ENCODE assay signal across 11 cellular contexts in the genomic region with DNA sequence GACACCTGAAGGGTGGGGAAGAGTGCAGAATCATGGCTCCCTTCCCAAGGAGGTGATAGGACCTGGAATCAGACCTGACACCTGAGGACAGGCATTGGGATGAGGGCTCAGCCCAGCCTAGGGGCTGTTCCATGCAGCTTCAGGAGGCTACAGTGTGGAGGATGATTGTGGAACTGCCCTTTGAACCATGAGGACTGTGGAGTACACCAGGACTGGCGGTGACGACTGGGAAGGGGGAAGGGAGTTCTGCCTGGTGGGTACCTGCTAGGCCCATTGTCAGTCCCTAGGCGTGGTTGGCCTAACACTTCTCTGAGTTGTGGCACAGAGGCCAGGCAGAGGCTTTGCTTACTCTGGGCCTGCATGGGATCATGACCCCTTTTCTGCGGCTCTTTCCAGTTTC.
A peak's percentile ranks its signal among the peaks of the same experiment; 100 is the strongest.
DNase-seq lines count a peak whose midpoint lies in the region; ATAC-seq, FAIRE-seq and TF ChIP-seq lines count a peak whose summit lies in the region.
"Had no signal": no experiment of that assay in that cellular context is flagged by ENCODE, and none has a peak within 500 bp of the region (broad histone marks: within the 10 kb centered on the region; RNA-seq: fewer than 3 reads in every experiment).

No MANE protein-coding gene starts in this region.

- H3K36me3 ChIP-seq in breast epithelium (no peaks in the 10 kb centered on the region), mucosa of stomach (ENCODE audit: control insufficient read depth, insufficient read depth, low read length) (no peaks in the 10 kb centered on the region), tibial nerve (no peaks in the 10 kb centered on the region)
- H3K36me3 ChIP-seq: adrenal gland had no signal

- H3K27ac Mint-ChIP-seq in activated naive CD4-positive, alpha-beta T cell treated with anti-CD3 and anti-CD28 coated beads for 36 hours: peak overlapping the region; percentile 22

- no peaks in the 10 kb centered on the region for H3K36me3 Mint-ChIP-seq in activated naive CD4-positive, alpha-beta T cell treated with anti-CD3 and anti-CD28 coated beads for 36 hours (ENCODE audit: low read depth)

- FAIRE-seq in urothelium cell line (lab: Jason Lieb, UNC): no peak

- no peak for DNase-seq in activated naive CD4-positive, alpha-beta T cell treated with anti-CD3 and anti-CD28 coated beads for 36 hours
- no peak for DNase-seq in activated naive CD4-positive, alpha-beta T cell treated with Interleukin-2 at 50 U/mL for 16 hours
- DNase-seq in breast epithelium (ENCODE audit: low spot score in 2 of 2) (no peak), tibial nerve (ENCODE audit: low spot score in 2 of 2) (no peak), occipital lobe (lab: John Stamatoyannopoulos, UW) (no peak), urothelium cell line (ENCODE audit: low spot score) (no peak)
- DNase-seq: NCI-H2029 had no signal

- WGBS in tibial nerve, 2 donors: 70 to 89% methylated on average over 2 to 4 of the region's 4 CpGs

- H3K27ac ChIP-seq in breast epithelium: peak overlapping the region; percentile 15 to 81
- peak overlapping the region in 3 of 4 donors; percentile 47 to 70 (median 51) for H3K27ac ChIP-seq in tibial nerve

- H3K4me3 Mint-ChIP-seq in activated naive CD4-positive, alpha-beta T cell treated with anti-CD3 and anti-CD28 coated beads for 36 hours: no peak overlapping the region

- ATAC-seq in GM21381 (IDR thresholded peaks at IDR 0.05; ENCODE audit: unreplicated experiment): no peak

- H3K27me3 Mint-ChIP-seq in activated naive CD4-positive, alpha-beta T cell treated with anti-CD3 and anti-CD28 coated beads for 36 hours (ENCODE audit: low read depth): no peaks in the 10 kb centered on the region
- H3K27me3 Mint-ChIP-seq: progenitor cell of endocrine pancreas had no signal

- TF ChIP-seq CTCF in breast epithelium (IDR thresholded peaks at IDR 0.05): no peak
- no peak for TF ChIP-seq CTCF in tibial nerve (IDR thresholded peaks at IDR 0.05)

- TF ChIP-seq POLR2A in breast epithelium (IDR thresholded peaks at IDR 0.05): no peak
- no peak for TF ChIP-seq POLR2A in tibial nerve (IDR thresholded peaks at IDR 0.05)

- no peaks in the 10 kb centered on the region for H3K9me3 Mint-ChIP-seq in activated naive CD4-positive, alpha-beta T cell treated with anti-CD3 and anti-CD28 coated beads for 36 hours

- H3K27me3 ChIP-seq in breast epithelium (no peaks in the 10 kb centered on the region), mucosa of stomach (ENCODE audit: control insufficient read depth, insufficient read depth, low read length) (no peaks in the 10 kb centered on the region), tibial nerve (no peaks in the 10 kb centered on the region)
- H3K27me3 ChIP-seq: adrenal gland had no signal

- peaks cover 75% of the 10 kb centered on the region for H3K4me1 Mint-ChIP-seq in activated naive CD4-positive, alpha-beta T cell treated with anti-CD3 and anti-CD28 coated beads for 36 hours (ENCODE audit: low read depth)

- CTCF ChIA-PET in activated naive CD4-positive, alpha-beta T cell treated with anti-CD3 and anti-CD28 coated beads for 36 hours (lab: Charles Lee): no interaction called here

- H3K4me3 ChIP-seq in breast epithelium (no peak overlapping the region), mucosa of stomach (ENCODE audit: low read length) (no peak overlapping the region), tibial nerve (no peak overlapping the region)
- H3K4me3 ChIP-seq: adrenal gland had no signal

- no peaks in the 10 kb centered on the region for H3K9me3 ChIP-seq in breast epithelium
- H3K9me3 ChIP-seq in mucosa of stomach (ENCODE audit: control insufficient read depth, low read length): no peaks in the 10 kb centered on the region
- no peaks in the 10 kb centered on the region for H3K9me3 ChIP-seq in tibial nerve
- H3K9me3 ChIP-seq: adrenal gland had no signal

- peak overlapping the region; percentile 33 for H3K9ac ChIP-seq in mucosa of stomach (ENCODE audit: low read length)

- H3K4me1 ChIP-seq in breast epithelium: peaks cover 11 to 41% of the 10 kb centered on the region in 2 donors
- peaks cover 66% of the 10 kb centered on the region for H3K4me1 ChIP-seq in mucosa of stomach (ENCODE audit: control insufficient read depth, insufficient read depth, low read length)
- H3K4me1 ChIP-seq in tibial nerve: peaks cover 3 to 85% (median 55%) of the 10 kb centered on the region in 4 donors

- TF ChIP-seq EP300 in tibial nerve (IDR thresholded peaks at IDR 0.05): no peak

- intact Hi-C loops in activated naive CD4-positive, alpha-beta T cell treated with anti-CD3 and anti-CD28 coated beads for 36 hours (cut with micrococcal nuclease): loop anchor here (2.0 kb wide), 3 partner anchors 60 to 472 kb away; a partner anchor contains a TSS
- intact Hi-C loops in breast epithelium (cut with DNase I; ENCODE audit: low total_unique reads): no loop called here
